Comparison of ENCODE assay signal across 17 cellular contexts in genomic region chr17:9266031-9266680, GRCh38.
"Had no signal": no experiment of that assay in that cellular context is flagged by ENCODE, and none has a peak within 500 bp of the region (broad histone marks: within the 10 kb centered on the region; RNA-seq: fewer than 3 reads in every experiment).

No MANE protein-coding gene starts in this region.

- H3K4me3 ChIP-seq: upper lobe of left lung had no signal

- ATAC-seq: activated CD8-positive, alpha-beta memory T cell treated with anti-CD3 and anti-CD28 coated beads, Interleukin-2, amount 10 ng/mL, durations not matched to agents 7 days and 5 days; natural killer cell had no signal

- H3K36me3 ChIP-seq: neutrophil, upper lobe of left lung had no signal

- H3K9me3 Mint-ChIP-seq: central memory CD8-positive, alpha-beta T cell; natural killer cell; stimulated activated naive CD8-positive, alpha-beta T cell treated with anti-CD3 and anti-CD28 coated beads, Interleukin-15, Interleukin-2, amounts not matched to agents 100 ng/mL and 50 ng/mL, for 24 hours had no signal

- H3K27ac Mint-ChIP-seq: activated B cell treated with CpG ODN at 0.5 μM for 24 hours; activated CD4-positive, alpha-beta memory T cell treated with anti-CD3 and anti-CD28 coated beads for 36 hours; activated CD8-positive, alpha-beta memory T cell treated with anti-CD3 and anti-CD28 coated beads, Interleukin-2, amount 10 ng/mL, durations not matched to agents 7 days and 5 days; activated naive CD8-positive, alpha-beta T cell; brain; memory B cell; natural killer cell; stimulated activated naive CD8-positive, alpha-beta T cell treated with anti-CD3 and anti-CD28 coated beads, Interleukin-15, Interleukin-2, amounts not matched to agents 100 ng/mL and 50 ng/mL, for 24 hours had no signal

- H3K9me3 ChIP-seq: neutrophil, upper lobe of left lung had no signal

- H3K9ac ChIP-seq: parathyroid adenoma had no signal

- H3K27me3 ChIP-seq: neutrophil, upper lobe of left lung had no signal

- DNase-seq: activated B cell treated with CpG ODN at 0.5 μM for 24 hours; activated CD4-positive, alpha-beta memory T cell treated with anti-CD3 and anti-CD28 coated beads for 36 hours; activated CD4-positive, alpha-beta T cell treated with anti-CD3 and anti-CD28 coated beads for 4 hours; activated CD8-positive, alpha-beta memory T cell treated with anti-CD3 and anti-CD28 coated beads, Interleukin-2, amount 10 ng/mL, durations not matched to agents 7 days and 5 days; cortex of kidney; erythroblast; natural killer cell; stimulated activated CD4-positive, alpha-beta T cell treated with anti-CD3 and anti-CD28 coated beads, Interleukin-15, amount 100 ng/mL, for 24 hours; stimulated activated CD4-positive, alpha-beta T cell treated with anti-CD3 and anti-CD28 coated beads, Interleukin-2, amount 100 ng/mL, for 48 hours; upper lobe of left lung had no signal

- H3K27me3 Mint-ChIP-seq: activated B cell treated with CpG ODN at 0.5 μM for 24 hours; activated CD4-positive, alpha-beta memory T cell treated with anti-CD3 and anti-CD28 coated beads for 36 hours; activated CD8-positive, alpha-beta memory T cell treated with anti-CD3 and anti-CD28 coated beads, Interleukin-2, amount 10 ng/mL, durations not matched to agents 7 days and 5 days; activated naive CD8-positive, alpha-beta T cell; brain; central memory CD8-positive, alpha-beta T cell; memory B cell; stimulated activated naive CD8-positive, alpha-beta T cell treated with anti-CD3 and anti-CD28 coated beads, Interleukin-15, Interleukin-2, amounts not matched to agents 100 ng/mL and 50 ng/mL, for 24 hours had no signal

- H3K4me1 ChIP-seq: parathyroid adenoma had no signal

- H3K27ac ChIP-seq: neutrophil, parathyroid adenoma, upper lobe of left lung had no signal

- H3K4me3 Mint-ChIP-seq: activated B cell treated with CpG ODN at 0.5 μM for 24 hours; activated CD4-positive, alpha-beta memory T cell treated with anti-CD3 and anti-CD28 coated beads for 36 hours; activated CD8-positive, alpha-beta memory T cell treated with anti-CD3 and anti-CD28 coated beads, Interleukin-2, amount 10 ng/mL, durations not matched to agents 7 days and 5 days; activated naive CD8-positive, alpha-beta T cell; brain; central memory CD8-positive, alpha-beta T cell; memory B cell; natural killer cell; stimulated activated naive CD8-positive, alpha-beta T cell treated with anti-CD3 and anti-CD28 coated beads, Interleukin-15, Interleukin-2, amounts not matched to agents 100 ng/mL and 50 ng/mL, for 24 hours had no signal

- H2AFZ ChIP-seq: parathyroid adenoma had no signal

- H3K36me3 Mint-ChIP-seq: activated CD8-positive, alpha-beta memory T cell treated with anti-CD3 and anti-CD28 coated beads, Interleukin-2, amount 10 ng/mL, durations not matched to agents 7 days and 5 days; natural killer cell had no signal

- H3K4me1 Mint-ChIP-seq: activated B cell treated with CpG ODN at 0.5 μM for 24 hours; activated CD8-positive, alpha-beta memory T cell treated with anti-CD3 and anti-CD28 coated beads, Interleukin-2, amount 10 ng/mL, durations not matched to agents 7 days and 5 days; central memory CD8-positive, alpha-beta T cell; memory B cell had no signal
